ENCODE assay signal across 13 cellular contexts in the genomic region with DNA sequence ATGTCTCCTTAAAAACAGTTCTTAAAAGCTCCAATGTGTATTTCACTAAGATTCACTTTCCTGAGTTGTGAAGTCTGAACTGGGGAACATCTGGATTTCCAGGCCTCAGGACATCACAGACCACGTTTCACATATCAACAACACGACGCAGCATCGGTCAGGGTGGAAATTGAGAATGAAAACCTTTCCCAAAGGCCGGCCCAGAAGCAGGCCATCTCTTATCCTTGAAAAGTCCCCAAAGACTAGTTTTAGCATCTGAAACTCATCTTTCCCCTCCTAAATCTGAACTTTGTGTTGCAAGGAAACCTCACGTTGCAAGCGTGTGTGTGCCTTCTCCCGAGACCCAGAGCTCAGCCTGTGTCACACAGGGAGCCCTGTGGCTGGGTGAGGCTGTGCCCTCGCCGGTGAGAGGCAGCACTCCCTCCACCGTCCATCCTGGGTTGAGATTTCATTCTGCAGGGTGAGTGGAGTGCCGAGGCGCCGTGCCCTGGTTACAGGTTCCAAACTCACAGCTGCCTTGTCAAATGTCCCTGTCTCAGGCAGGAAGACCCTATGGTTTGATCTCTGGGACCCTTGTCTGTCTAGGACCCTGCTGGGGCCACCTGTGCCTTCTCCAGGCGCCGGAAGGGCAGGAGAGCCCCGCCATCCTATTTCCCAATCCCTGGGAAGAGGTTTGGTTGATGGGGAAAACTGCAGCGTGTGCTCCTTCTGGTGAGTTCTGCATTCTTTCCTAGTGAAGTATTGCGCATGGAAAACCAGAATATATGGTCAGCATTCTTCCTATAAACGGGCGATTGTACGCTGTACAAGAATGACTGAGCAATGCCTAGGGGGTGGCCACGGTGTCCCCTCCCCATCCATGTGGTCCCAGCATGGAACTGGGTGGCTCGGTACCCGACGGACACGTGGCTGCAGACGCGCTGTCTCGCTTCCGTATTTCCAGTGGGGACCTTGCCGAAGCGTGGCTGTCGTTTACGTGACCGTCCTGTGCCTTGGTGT.
DNase-seq lines count a peak whose midpoint lies in the region; ATAC-seq and TF ChIP-seq lines count a peak whose summit lies in the region.
"Had no signal": no experiment of that assay in that cellular context is flagged by ENCODE, and none has a peak within 500 bp of the region (broad histone marks: within the 10 kb centered on the region; RNA-seq: fewer than 3 reads in every experiment).

No MANE protein-coding gene starts in this region.

- no peaks in the 10 kb centered on the region for H3K9me3 ChIP-seq in CD8-positive, alpha-beta T cell (ENCODE audit: low read length)
- H3K9me3 ChIP-seq: testis had no signal

- no peaks in the 10 kb centered on the region for H3K4me1 ChIP-seq in CD8-positive, alpha-beta T cell (ENCODE audit: insufficient read depth, low read length)

- intact Hi-C loops in Right ventricle myocardium superior (cut with DNase I): no loop called here
- intact Hi-C loops in CD8-positive, alpha-beta T cell (cut with DNase I, micrococcal nuclease): no loop called here

- no peaks in the 10 kb centered on the region for H3K36me3 ChIP-seq in CD8-positive, alpha-beta T cell (ENCODE audit: insufficient read depth, low read length)

- CTCF ChIA-PET in CD8-positive, alpha-beta T cell (lab: Charles Lee): no interaction called here

- POLR2A ChIA-PET in CD8-positive, alpha-beta T cell (lab: Charles Lee): no interaction called here

- TF ChIP-seq CTCF in AG10803 (conservative IDR thresholded peaks at IDR 0.05; ENCODE audit: low read length): no peak
- TF ChIP-seq CTCF in CD8-positive, alpha-beta T cell (IDR thresholded peaks at IDR 0.05): no peak

- no peak for TF ChIP-seq POLR2A in erythroblast (IDR thresholded peaks at IDR 0.05; ENCODE audit: low read length)

- H3K4me1 Mint-ChIP-seq in CD8-positive, alpha-beta T cell (ENCODE audit: low read depth): no peaks in the 10 kb centered on the region

- H3K9me3 Mint-ChIP-seq in CD8-positive, alpha-beta T cell: peaks cover 2% of the 10 kb centered on the region

- H3K4me3 ChIP-seq in AG10803 (ENCODE audit: low read length): peak overlapping the region; percentile 49
- H3K4me3 ChIP-seq in CD8-positive, alpha-beta T cell (ENCODE audit: low read depth, low read length): no peak overlapping the region
- H3K4me3 ChIP-seq: testis had no signal

- H3K36me3 Mint-ChIP-seq in CD8-positive, alpha-beta T cell: no peaks in the 10 kb centered on the region

- no peaks in the 10 kb centered on the region for H3K27me3 ChIP-seq in CD8-positive, alpha-beta T cell (ENCODE audit: insufficient read depth, low read length)
- H3K27me3 ChIP-seq: testis had no signal

- H3K27ac Mint-ChIP-seq in CD8-positive, alpha-beta T cell: no peak overlapping the region
- H3K27ac Mint-ChIP-seq: naive thymus-derived CD8-positive, alpha-beta T cell had no signal

- H3K27ac ChIP-seq in CD8-positive, alpha-beta T cell (ENCODE audit: low read depth, low read length): no peak overlapping the region
- H3K27ac ChIP-seq: testis had no signal

- H3K4me3 Mint-ChIP-seq in CD8-positive, alpha-beta T cell: no peak overlapping the region
- H3K4me3 Mint-ChIP-seq: naive thymus-derived CD8-positive, alpha-beta T cell had no signal

- H3K27me3 Mint-ChIP-seq in CD8-positive, alpha-beta T cell (ENCODE audit: low read depth): peaks cover 9% of the 10 kb centered on the region

- peak; percentile 57 for ATAC-seq in Right ventricle myocardium superior (ENCODE audit: poor library complexity)
- no peak for ATAC-seq in CD8-positive, alpha-beta T cell
- ATAC-seq: naive thymus-derived CD8-positive, alpha-beta T cell had no signal

- DNase-seq in AG10803 (ENCODE audit: low read depth) (peak; percentile 96), amniotic stem cell (lab: John Stamatoyannopoulos, UW) (peak; percentile 39), Right ventricle myocardium superior (no peak), pons (ENCODE audit: low spot score) (peak; percentile 51), retina (no peak), erythroblast (lab: John Stamatoyannopoulos, UW) (no peak), NCI-H187 treated with DMSO at 0.1 percent for 48 hours (lab: John Stamatoyannopoulos, UW) (no peak)
- DNase-seq in CD8-positive, alpha-beta T cell: no peak
- DNase-seq: KBM-7; NCI-H345; stimulated activated CD4-positive, alpha-beta T cell treated with anti-CD3 and anti-CD28 coated beads, Interleukin-4, amount 100 ng/mL, for 1 hour had no signal

Comparison
In these comparisons a context has a peak if more than half of its experiments do, and no peak if none do; other contexts are left out.
1. DNase-seq: peak in AG10803 (single experiment), amniotic stem cell (single experiment) and pons (single experiment); none in Right ventricle myocardium superior (single experiment), CD8-positive, alpha-beta T cell (0 of 7), retina (single experiment), erythroblast (0 of 2) and NCI-H187 treated with DMSO at 0.1 percent for 48 hours (single experiment).